In the genomic region with DNA sequence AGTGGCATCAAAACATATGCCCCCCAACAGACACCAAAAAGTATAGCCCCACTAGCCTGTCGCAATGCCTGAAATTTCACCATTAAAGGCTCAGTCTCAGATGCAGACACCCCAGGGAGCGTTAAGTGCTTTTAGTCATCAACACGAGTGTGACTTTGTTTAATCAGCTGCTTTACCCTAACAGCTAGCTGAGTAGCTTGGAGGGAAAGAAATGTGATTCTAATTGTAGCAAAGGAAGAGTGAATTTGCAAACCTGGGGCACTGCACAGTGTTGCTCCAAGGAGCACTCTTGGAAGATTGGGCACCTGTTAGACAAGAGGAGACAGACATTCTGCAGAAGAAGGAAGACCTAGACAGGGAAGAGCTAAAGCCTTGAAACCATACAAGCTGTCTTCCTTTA, we compare ENCODE assay signal across 1 cellular context.
TF ChIP-seq lines count a peak whose summit lies in the region.

No MANE protein-coding gene starts in this region.

TF ChIP-seq in HEK293, 187 proteins besides CTCF, POLR2A, EP300 and RAD21 (continued from another document):
- TF ChIP-seq, protein P1, sequence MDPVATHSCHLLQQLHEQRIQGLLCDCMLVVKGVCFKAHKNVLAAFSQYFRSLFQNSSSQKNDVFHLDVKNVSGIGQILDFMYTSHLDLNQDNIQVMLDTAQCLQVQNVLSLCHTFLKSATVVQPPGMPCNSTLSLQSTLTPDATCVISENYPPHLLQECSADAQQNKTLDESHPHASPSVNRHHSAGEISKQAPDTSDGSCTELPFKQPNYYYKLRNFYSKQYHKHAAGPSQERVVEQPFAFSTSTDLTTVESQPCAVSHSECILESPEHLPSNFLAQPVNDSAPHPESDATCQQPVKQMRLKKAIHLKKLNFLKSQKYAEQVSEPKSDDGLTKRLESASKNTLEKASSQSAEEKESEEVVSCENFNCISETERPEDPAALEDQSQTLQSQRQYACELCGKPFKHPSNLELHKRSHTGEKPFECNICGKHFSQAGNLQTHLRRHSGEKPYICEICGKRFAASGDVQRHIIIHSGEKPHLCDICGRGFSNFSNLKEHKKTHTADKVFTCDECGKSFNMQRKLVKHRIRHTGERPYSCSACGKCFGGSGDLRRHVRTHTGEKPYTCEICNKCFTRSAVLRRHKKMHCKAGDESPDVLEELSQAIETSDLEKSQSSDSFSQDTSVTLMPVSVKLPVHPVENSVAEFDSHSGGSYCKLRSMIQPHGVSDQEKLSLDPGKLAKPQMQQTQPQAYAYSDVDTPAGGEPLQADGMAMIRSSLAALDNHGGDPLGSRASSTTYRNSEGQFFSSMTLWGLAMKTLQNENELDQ (tag by site-specific recombination; IDR thresholded peaks at IDR 0.05; ENCODE audit: low read depth): no peak
- TF ChIP-seq ZNF114 (tag by site-specific recombination; IDR thresholded peaks at IDR 0.05): no peak
- no peak for TF ChIP-seq YY1 (tag by site-specific recombination; IDR thresholded peaks at IDR 0.05)
- no peak for TF ChIP-seq ZNF776 (tag by site-specific recombination; IDR thresholded peaks at IDR 0.05; ENCODE audit: borderline replicate concordance)
- no peak for TF ChIP-seq BCL11B (tag by site-specific recombination; IDR thresholded peaks at IDR 0.05; ENCODE audit: low read depth)
- no peak for TF ChIP-seq ZNF521 (tag by site-specific recombination; IDR thresholded peaks at IDR 0.05)
- TF ChIP-seq, protein P2, sequence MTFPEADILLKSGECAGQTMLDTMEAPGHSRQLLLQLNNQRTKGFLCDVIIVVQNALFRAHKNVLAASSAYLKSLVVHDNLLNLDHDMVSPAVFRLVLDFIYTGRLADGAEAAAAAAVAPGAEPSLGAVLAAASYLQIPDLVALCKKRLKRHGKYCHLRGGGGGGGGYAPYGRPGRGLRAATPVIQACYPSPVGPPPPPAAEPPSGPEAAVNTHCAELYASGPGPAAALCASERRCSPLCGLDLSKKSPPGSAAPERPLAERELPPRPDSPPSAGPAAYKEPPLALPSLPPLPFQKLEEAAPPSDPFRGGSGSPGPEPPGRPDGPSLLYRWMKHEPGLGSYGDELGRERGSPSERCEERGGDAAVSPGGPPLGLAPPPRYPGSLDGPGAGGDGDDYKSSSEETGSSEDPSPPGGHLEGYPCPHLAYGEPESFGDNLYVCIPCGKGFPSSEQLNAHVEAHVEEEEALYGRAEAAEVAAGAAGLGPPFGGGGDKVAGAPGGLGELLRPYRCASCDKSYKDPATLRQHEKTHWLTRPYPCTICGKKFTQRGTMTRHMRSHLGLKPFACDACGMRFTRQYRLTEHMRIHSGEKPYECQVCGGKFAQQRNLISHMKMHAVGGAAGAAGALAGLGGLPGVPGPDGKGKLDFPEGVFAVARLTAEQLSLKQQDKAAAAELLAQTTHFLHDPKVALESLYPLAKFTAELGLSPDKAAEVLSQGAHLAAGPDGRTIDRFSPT (tag by site-specific recombination; IDR thresholded peaks at IDR 0.05): no peak
- TF ChIP-seq ZNF518A (tag by site-specific recombination; conservative IDR thresholded peaks at IDR 0.05; ENCODE audit: low read depth): no peak
- TF ChIP-seq KLF10 (tag by site-specific recombination; IDR thresholded peaks at IDR 0.05): no peak
- TF ChIP-seq ZNF747 (tag by site-specific recombination; IDR thresholded peaks at IDR 0.05): no peak
- TF ChIP-seq ZNF133 (tag by site-specific recombination; IDR thresholded peaks at IDR 0.05): no peak
- no peak for TF ChIP-seq ZNF837 (tag by site-specific recombination; IDR thresholded peaks at IDR 0.05)
- no peak for TF ChIP-seq ZNF707 (tag by site-specific recombination; IDR thresholded peaks at IDR 0.05)
- TF ChIP-seq, protein P3, sequence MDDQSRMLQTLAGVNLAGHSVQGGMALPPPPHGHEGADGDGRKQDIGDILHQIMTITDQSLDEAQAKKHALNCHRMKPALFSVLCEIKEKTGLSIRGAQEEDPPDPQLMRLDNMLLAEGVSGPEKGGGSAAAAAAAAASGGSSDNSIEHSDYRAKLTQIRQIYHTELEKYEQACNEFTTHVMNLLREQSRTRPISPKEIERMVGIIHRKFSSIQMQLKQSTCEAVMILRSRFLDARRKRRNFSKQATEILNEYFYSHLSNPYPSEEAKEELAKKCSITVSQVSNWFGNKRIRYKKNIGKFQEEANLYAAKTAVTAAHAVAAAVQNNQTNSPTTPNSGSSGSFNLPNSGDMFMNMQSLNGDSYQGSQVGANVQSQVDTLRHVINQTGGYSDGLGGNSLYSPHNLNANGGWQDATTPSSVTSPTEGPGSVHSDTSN (CRISPR knock-in tag; IDR thresholded peaks at IDR 0.05): no peak
- TF ChIP-seq, protein P4, sequence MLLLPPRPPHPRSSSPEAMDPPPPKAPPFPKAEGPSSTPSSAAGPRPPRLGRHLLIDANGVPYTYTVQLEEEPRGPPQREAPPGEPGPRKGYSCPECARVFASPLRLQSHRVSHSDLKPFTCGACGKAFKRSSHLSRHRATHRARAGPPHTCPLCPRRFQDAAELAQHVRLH (tag by site-specific recombination; IDR thresholded peaks at IDR 0.05): no peak
- TF ChIP-seq, protein P5, sequence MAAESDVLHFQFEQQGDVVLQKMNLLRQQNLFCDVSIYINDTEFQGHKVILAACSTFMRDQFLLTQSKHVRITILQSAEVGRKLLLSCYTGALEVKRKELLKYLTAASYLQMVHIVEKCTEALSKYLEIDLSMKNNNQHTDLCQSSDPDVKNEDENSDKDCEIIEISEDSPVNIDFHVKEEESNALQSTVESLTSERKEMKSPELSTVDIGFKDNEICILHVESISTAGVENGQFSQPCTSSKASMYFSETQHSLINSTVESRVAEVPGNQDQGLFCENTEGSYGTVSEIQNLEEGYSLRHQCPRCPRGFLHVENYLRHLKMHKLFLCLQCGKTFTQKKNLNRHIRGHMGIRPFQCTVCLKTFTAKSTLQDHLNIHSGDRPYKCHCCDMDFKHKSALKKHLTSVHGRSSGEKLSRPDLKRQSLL (tag by site-specific recombination; IDR thresholded peaks at IDR 0.05): no peak
- no peak for TF ChIP-seq ZNF37A (tag by site-specific recombination; IDR thresholded peaks at IDR 0.05)
- TF ChIP-seq ZNF223 (tag by site-specific recombination; IDR thresholded peaks at IDR 0.05): no peak
- no peak for TF ChIP-seq ZNF677 (tag by site-specific recombination; IDR thresholded peaks at IDR 0.05)
- peak; percentile 86 for TF ChIP-seq SCRT2 (tag by site-specific recombination; IDR thresholded peaks at IDR 0.05)
- TF ChIP-seq ZNF112 (tag by site-specific recombination; IDR thresholded peaks at IDR 0.05): no peak
- TF ChIP-seq ZNF169 (tag by site-specific recombination; IDR thresholded peaks at IDR 0.05): no peak
- TF ChIP-seq ZNF530 (tag by site-specific recombination; IDR thresholded peaks at IDR 0.05; ENCODE audit: low read depth): no peak
- TF ChIP-seq ZNF404 (tag by site-specific recombination; IDR thresholded peaks at IDR 0.05): no peak
- TF ChIP-seq ZNF394 (tag by site-specific recombination; IDR thresholded peaks at IDR 0.05; ENCODE audit: borderline replicate concordance): no peak
- TF ChIP-seq, protein P6, sequence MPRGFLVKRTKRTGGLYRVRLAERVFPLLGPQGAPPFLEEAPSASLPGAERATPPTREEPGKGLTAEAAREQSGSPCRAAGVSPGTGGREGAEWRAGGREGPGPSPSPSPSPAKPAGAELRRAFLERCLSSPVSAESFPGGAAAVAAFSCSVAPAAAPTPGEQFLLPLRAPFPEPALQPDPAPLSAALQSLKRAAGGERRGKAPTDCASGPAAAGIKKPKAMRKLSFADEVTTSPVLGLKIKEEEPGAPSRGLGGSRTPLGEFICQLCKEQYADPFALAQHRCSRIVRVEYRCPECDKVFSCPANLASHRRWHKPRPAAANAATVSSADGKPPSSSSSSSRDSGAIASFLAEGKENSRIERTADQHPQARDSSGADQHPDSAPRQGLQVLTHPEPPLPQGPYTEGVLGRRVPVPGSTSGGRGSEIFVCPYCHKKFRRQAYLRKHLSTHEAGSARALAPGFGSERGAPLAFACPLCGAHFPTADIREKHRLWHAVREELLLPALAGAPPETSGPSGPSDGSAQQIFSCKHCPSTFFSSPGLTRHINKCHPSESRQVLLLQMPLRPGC (tag by site-specific recombination; IDR thresholded peaks at IDR 0.05): peak; percentile 36; the same call in 1 of the 2 replicates
